In the genomic region with DNA sequence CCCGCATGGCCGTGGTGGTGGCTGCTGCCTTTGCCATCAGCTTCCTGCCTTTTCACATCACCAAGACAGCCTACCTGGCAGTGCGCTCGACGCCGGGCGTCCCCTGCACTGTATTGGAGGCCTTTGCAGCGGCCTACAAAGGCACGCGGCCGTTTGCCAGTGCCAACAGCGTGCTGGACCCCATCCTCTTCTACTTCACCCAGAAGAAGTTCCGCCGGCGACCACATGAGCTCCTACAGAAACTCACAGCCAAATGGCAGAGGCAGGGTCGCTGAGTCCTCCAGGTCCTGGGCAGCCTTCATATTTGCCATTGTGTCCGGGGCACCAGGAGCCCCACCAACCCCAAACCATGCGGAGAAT, we compare ENCODE assay signal across 1 cellular context.
TF ChIP-seq lines count a peak whose summit lies in the region.

No MANE protein-coding gene starts in this region.

TF ChIP-seq in GM23338, 12 proteins besides CTCF, POLR2A, EP300 and RAD21:
- TF ChIP-seq, protein P1, sequence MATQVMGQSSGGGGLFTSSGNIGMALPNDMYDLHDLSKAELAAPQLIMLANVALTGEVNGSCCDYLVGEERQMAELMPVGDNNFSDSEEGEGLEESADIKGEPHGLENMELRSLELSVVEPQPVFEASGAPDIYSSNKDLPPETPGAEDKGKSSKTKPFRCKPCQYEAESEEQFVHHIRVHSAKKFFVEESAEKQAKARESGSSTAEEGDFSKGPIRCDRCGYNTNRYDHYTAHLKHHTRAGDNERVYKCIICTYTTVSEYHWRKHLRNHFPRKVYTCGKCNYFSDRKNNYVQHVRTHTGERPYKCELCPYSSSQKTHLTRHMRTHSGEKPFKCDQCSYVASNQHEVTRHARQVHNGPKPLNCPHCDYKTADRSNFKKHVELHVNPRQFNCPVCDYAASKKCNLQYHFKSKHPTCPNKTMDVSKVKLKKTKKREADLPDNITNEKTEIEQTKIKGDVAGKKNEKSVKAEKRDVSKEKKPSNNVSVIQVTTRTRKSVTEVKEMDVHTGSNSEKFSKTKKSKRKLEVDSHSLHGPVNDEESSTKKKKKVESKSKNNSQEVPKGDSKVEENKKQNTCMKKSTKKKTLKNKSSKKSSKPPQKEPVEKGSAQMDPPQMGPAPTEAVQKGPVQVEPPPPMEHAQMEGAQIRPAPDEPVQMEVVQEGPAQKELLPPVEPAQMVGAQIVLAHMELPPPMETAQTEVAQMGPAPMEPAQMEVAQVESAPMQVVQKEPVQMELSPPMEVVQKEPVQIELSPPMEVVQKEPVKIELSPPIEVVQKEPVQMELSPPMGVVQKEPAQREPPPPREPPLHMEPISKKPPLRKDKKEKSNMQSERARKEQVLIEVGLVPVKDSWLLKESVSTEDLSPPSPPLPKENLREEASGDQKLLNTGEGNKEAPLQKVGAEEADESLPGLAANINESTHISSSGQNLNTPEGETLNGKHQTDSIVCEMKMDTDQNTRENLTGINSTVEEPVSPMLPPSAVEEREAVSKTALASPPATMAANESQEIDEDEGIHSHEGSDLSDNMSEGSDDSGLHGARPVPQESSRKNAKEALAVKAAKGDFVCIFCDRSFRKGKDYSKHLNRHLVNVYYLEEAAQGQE (IDR thresholded peaks at IDR 0.05; ENCODE audit: unreplicated experiment): no peak
- TF ChIP-seq JUNB (IDR thresholded peaks at IDR 0.05; ENCODE audit: unreplicated experiment) (no peak), ZNF114 (CRISPR knock-in tag; IDR thresholded peaks at IDR 0.05) (no peak), NANOG (IDR thresholded peaks at IDR 0.05; ENCODE audit: borderline replicate concordance) (no peak), EZH2phosphoT487 (IDR thresholded peaks at IDR 0.05; ENCODE audit: unreplicated experiment) (no peak), ZNF331 (CRISPR knock-in tag; IDR thresholded peaks at IDR 0.05; ENCODE audit: low read depth) (no peak), POLR2AphosphoS5 (IDR thresholded peaks at IDR 0.05; ENCODE audit: low read depth) (no peak), EZH2 (IDR thresholded peaks at IDR 0.05; ENCODE audit: low read depth, unreplicated experiment) (no peak), CREB1 (CRISPR knock-in tag; IDR thresholded peaks at IDR 0.05; ENCODE audit: low read depth) (no peak), STAT1 (IDR thresholded peaks at IDR 0.05; ENCODE audit: unreplicated experiment) (no peak)
- TF ChIP-seq, protein P2, sequence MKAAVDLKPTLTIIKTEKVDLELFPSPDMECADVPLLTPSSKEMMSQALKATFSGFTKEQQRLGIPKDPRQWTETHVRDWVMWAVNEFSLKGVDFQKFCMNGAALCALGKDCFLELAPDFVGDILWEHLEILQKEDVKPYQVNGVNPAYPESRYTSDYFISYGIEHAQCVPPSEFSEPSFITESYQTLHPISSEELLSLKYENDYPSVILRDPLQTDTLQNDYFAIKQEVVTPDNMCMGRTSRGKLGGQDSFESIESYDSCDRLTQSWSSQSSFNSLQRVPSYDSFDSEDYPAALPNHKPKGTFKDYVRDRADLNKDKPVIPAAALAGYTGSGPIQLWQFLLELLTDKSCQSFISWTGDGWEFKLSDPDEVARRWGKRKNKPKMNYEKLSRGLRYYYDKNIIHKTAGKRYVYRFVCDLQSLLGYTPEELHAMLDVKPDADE (IDR thresholded peaks at IDR 0.05): no peak
- TF ChIP-seq, protein P3, sequence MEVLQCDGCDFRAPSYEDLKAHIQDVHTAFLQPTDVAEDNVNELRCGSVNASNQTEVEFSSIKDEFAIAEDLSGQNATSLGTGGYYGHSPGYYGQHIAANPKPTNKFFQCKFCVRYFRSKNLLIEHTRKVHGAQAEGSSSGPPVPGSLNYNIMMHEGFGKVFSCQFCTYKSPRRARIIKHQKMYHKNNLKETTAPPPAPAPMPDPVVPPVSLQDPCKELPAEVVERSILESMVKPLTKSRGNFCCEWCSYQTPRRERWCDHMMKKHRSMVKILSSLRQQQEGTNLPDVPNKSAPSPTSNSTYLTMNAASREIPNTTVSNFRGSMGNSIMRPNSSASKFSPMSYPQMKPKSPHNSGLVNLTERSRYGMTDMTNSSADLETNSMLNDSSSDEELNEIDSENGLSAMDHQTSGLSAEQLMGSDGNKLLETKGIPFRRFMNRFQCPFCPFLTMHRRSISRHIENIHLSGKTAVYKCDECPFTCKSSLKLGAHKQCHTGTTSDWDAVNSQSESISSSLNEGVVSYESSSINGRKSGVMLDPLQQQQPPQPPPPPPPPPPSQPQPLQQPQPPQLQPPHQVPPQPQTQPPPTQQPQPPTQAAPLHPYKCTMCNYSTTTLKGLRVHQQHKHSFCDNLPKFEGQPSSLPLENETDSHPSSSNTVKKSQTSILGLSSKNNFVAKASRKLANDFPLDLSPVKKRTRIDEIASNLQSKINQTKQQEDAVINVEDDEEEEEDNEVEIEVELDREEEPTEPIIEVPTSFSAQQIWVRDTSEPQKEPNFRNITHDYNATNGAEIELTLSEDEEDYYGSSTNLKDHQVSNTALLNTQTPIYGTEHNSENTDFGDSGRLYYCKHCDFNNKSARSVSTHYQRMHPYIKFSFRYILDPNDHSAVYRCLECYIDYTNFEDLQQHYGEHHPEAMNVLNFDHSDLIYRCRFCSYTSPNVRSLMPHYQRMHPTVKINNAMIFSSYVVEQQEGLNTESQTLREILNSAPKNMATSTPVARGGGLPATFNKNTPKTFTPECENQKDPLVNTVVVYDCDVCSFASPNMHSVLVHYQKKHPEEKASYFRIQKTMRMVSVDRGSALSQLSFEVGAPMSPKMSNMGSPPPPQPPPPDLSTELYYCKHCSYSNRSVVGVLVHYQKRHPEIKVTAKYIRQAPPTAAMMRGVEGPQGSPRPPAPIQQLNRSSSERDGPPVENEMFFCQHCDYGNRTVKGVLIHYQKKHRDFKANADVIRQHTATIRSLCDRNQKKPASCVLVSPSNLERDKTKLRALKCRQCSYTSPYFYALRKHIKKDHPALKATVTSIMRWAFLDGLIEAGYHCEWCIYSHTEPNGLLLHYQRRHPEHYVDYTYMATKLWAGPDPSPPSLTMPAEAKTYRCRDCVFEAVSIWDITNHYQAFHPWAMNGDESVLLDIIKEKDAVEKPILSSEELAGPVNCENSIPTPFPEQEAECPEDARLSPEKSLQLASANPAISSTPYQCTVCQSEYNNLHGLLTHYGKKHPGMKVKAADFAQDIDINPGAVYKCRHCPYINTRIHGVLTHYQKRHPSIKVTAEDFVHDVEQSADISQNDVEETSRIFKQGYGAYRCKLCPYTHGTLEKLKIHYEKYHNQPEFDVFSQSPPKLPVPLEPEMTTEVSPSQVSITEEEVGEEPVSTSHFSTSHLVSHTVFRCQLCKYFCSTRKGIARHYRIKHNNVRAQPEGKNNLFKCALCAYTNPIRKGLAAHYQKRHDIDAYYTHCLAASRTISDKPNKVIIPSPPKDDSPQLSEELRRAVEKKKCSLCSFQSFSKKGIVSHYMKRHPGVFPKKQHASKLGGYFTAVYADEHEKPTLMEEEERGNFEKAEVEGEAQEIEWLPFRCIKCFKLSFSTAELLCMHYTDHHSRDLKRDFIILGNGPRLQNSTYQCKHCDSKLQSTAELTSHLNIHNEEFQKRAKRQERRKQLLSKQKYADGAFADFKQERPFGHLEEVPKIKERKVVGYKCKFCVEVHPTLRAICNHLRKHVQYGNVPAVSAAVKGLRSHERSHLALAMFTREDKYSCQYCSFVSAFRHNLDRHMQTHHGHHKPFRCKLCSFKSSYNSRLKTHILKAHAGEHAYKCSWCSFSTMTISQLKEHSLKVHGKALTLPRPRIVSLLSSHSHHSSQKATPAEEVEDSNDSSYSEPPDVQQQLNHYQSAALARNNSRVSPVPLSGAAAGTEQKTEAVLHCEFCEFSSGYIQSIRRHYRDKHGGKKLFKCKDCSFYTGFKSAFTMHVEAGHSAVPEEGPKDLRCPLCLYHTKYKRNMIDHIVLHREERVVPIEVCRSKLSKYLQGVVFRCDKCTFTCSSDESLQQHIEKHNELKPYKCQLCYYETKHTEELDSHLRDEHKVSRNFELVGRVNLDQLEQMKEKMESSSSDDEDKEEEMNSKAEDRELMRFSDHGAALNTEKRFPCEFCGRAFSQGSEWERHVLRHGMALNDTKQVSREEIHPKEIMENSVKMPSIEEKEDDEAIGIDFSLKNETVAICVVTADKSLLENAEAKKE (CRISPR knock-in tag; IDR thresholded peaks at IDR 0.05): no peak
